Comparison of ENCODE assay signal across 1 cellular context in the genomic region with DNA sequence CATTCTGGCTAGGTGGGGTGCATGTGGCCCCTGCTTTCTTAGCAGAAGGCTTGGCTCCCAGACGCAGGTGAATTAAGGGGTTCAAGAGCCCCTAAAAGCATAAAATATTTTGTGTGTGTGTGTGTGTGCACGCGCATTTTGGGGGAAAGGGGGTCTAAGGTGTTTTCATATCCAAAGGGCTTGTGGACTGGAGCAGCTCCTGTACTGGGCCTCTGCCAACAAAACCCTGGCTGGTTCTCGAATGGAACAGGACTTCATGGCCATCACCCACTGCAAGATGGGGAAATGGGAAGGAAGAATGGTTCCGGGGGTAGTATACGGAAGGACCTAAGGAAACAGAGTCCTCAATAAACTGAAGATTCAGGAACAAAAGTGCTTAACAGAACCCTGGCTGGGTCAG.
TF ChIP-seq lines count a peak whose summit lies in the region.

No MANE protein-coding gene starts in this region.

TF ChIP-seq in H1, 55 proteins besides CTCF, POLR2A, EP300 and RAD21:
- no peak for TF ChIP-seq CEBPB (IDR thresholded peaks at IDR 0.05; ENCODE audit: low read depth, low read length)
- TF ChIP-seq CHD1 (IDR thresholded peaks at IDR 0.05; ENCODE audit: low read depth, low read length), result no peak
- no peak for TF ChIP-seq BRCA1 (IDR thresholded peaks at IDR 0.05; ENCODE audit: low read depth, low read length)
- no peak for TF ChIP-seq CBX8 (IDR thresholded peaks at IDR 0.05; ENCODE audit: borderline replicate concordance, low read depth, low read length)
- no peak for TF ChIP-seq RNF2 (IDR thresholded peaks at IDR 0.05; ENCODE audit: borderline replicate concordance, low read depth, low read length, missing control alignments, poor library complexity, severe bottlenecking)
- TF ChIP-seq KDM1A (IDR thresholded peaks at IDR 0.05; ENCODE audit: borderline replicate concordance, low read length), result no peak
- no peak for TF ChIP-seq NRF1 (IDR thresholded peaks at IDR 0.05; ENCODE audit: low read depth, low read length)
